In genomic region chr5:77650686-77651085, GRCh38 we compare ENCODE assay signal across 38 cellular contexts. TPM values are rescaled to one million over a fixed set of nuclear protein-coding genes. Genes with fewer than 3 reads are reported as not detected.
DNase-seq lines count a peak whose midpoint lies in the region; ATAC-seq and TF ChIP-seq lines count a peak whose summit lies in the region.
"Had no signal": no experiment of that assay in that cellular context is flagged by ENCODE, and none has a peak within 500 bp of the region (broad histone marks: within the 10 kb centered on the region; RNA-seq: fewer than 3 reads in every experiment).

No MANE protein-coding gene starts in this region.

- H2BK15ac ChIP-seq in neuronal stem cell (ENCODE audit: low read length) (no peak overlapping the region), mesenchymal stem cell (ENCODE audit: low read depth, poor library complexity, severe bottlenecking) (no peak overlapping the region)

- no peak overlapping the region for H2AFZ ChIP-seq in neuronal stem cell (ENCODE audit: low read length)
- no peak overlapping the region for H2AFZ ChIP-seq in mesenchymal stem cell (ENCODE audit: low read depth, low read length)
- H2AFZ ChIP-seq in smooth muscle cell (ENCODE audit: low read depth): no peak overlapping the region

- H3K9me3 Mint-ChIP-seq in stimulated activated memory B cell treated with anti-CD40 and anti-IgM and Interleukin-4, amounts not matched to agents 10 μg/mL and 1 μg/mL and 100 μg/mL, for 72 hours: no peaks in the 10 kb centered on the region
- H3K9me3 Mint-ChIP-seq: CD4-positive, alpha-beta T cell; CD8-positive, alpha-beta memory T cell; CD8-positive, alpha-beta T cell had no signal

- H3K27me3 ChIP-seq in esophagus muscularis mucosa: peaks cover 0 to 39% (median 6%) of the 10 kb centered on the region in 4 donors
- H3K27me3 ChIP-seq in neuronal stem cell (ENCODE audit: control insufficient read depth in 3 of 3, insufficient read depth in 3 of 3, low read depth in 1 of 3, low read length in 3 of 3): peaks cover 2 to 88% (median 8%) of the 10 kb centered on the region in 3 experiments
- H3K27me3 ChIP-seq in mesenchymal stem cell (ENCODE audit: control insufficient read depth in 1 of 2, insufficient read depth in 1 of 2, low read length in 2 of 2): peaks cover 85% of the 10 kb centered on the region in 2 experiments
- H3K27me3 ChIP-seq in smooth muscle cell (ENCODE audit: low read depth): peaks cover 93% of the 10 kb centered on the region

- H4K8ac ChIP-seq in neuronal stem cell (ENCODE audit: low read depth, low read length) (no peak overlapping the region), mesenchymal stem cell (ENCODE audit: low read length) (no peak overlapping the region)

- H3K23ac ChIP-seq in neuronal stem cell (ENCODE audit: low read depth, low read length, poor library complexity) (peak overlapping the region; percentile 22), mesenchymal stem cell (ENCODE audit: low read length in 2 of 2) (no peak overlapping the region)

- H2AK5ac ChIP-seq in neuronal stem cell (ENCODE audit: low read depth, low read length) (no peak overlapping the region), mesenchymal stem cell (ENCODE audit: low read length, severe bottlenecking) (no peak overlapping the region)

- H4K20me1 ChIP-seq in smooth muscle cell (ENCODE audit: low read depth): no peaks in the 10 kb centered on the region

- no peak for TF ChIP-seq CTCF in esophagus muscularis mucosa (IDR thresholded peaks at IDR 0.05)
- TF ChIP-seq CTCF in smooth muscle cell (IDR thresholded peaks at IDR 0.05; ENCODE audit: borderline replicate concordance, insufficient read depth, poor library complexity, severe bottlenecking): no peak

- H3K79me2 ChIP-seq in smooth muscle cell (ENCODE audit: low read depth): no peaks in the 10 kb centered on the region

- no peak for TF ChIP-seq POLR2A in esophagus muscularis mucosa (IDR thresholded peaks at IDR 0.05; ENCODE audit: low read depth)

- H3K79me1 ChIP-seq in neuronal stem cell (ENCODE audit: low read depth, low read length) (no peaks in the 10 kb centered on the region), mesenchymal stem cell (replicated peaks; ENCODE audit: low read length, poor library complexity, severe bottlenecking) (no peaks in the 10 kb centered on the region)

- no peak overlapping the region for H3K4me2 ChIP-seq in neuronal stem cell (ENCODE audit: insufficient read depth, low read length, poor library complexity, severe bottlenecking)
- no peak overlapping the region for H3K4me2 ChIP-seq in mesenchymal stem cell (ENCODE audit: low read length, poor library complexity, severe bottlenecking)
- H3K4me2 ChIP-seq in smooth muscle cell: no peak overlapping the region
- H3K4me2 ChIP-seq: A549; BLaER1; BLaER1 treated with 17β-estradiol and CSF1 and Interleukin-3, amounts not matched to agents 10 nM and 100 nM had no signal

- no peak overlapping the region for H3K4ac ChIP-seq in neuronal stem cell (ENCODE audit: low read length)
- H3K4ac ChIP-seq in mesenchymal stem cell (ENCODE audit: low read depth in 1 of 2, low read length in 2 of 2): no peak overlapping the region

- intact Hi-C loops in esophagus muscularis mucosa (cut with DNase I): loop anchor here (5.0 kb wide), 1 partner anchor 192 kb away; no protein-coding TSS in a partner anchor

- H3K9ac ChIP-seq in neuronal stem cell (ENCODE audit: low read depth, low read length, poor library complexity) (no peak overlapping the region), mesenchymal stem cell (ENCODE audit: low read length) (no peak overlapping the region), smooth muscle cell (ENCODE audit: low read depth) (no peak overlapping the region)
- H3K9ac ChIP-seq: BLaER1; BLaER1 treated with 17β-estradiol and CSF1 and Interleukin-3, amounts not matched to agents 10 nM and 100 nM had no signal

- H3K36me3 ChIP-seq in esophagus muscularis mucosa (no peaks in the 10 kb centered on the region), neuronal stem cell (replicated peaks in 1 of 2; ENCODE audit: control insufficient read depth in 2 of 2, insufficient read depth in 2 of 2, low read length in 2 of 2) (no peaks in the 10 kb centered on the region), mesenchymal stem cell (ENCODE audit: control insufficient read depth in 1 of 2, insufficient read depth in 2 of 2, low read depth in 1 of 2, low read length in 2 of 2) (no peaks in the 10 kb centered on the region), smooth muscle cell (ENCODE audit: low read depth) (no peaks in the 10 kb centered on the region)
- H3K36me3 ChIP-seq: BE2C; BLaER1; BLaER1 treated with 17β-estradiol and CSF1 and Interleukin-3, amounts not matched to agents 10 nM and 100 nM had no signal

- H3K36me3 Mint-ChIP-seq in stimulated activated memory B cell treated with anti-CD40 and anti-IgM and Interleukin-4, amounts not matched to agents 10 μg/mL and 1 μg/mL and 100 μg/mL, for 72 hours: no peaks in the 10 kb centered on the region
- H3K36me3 Mint-ChIP-seq: CD14-positive monocyte; CD4-positive, alpha-beta memory T cell; CD4-positive, CD25-positive, alpha-beta regulatory T cell; CD8-positive, alpha-beta memory T cell; CD8-positive, alpha-beta T cell had no signal

- WGBS in esophagus muscularis mucosa: 29% methylated on average over 1 of the region's 1 CpG
- no CpG with 5 or more reads among the region's 1 CpG for WGBS in neuronal stem cell (ENCODE audit: extremely low coverage in 2 of 2, insufficient read length in 2 of 2, insufficient replicate concordance in 1 of 2), 2 donors
- WGBS in mesenchymal stem cell: 13% methylated on average over 1 of the region's 1 CpG
- WGBS in smooth muscle cell (ENCODE audit: low lambda C conversion rate): 35% methylated on average over 1 of the region's 1 CpG

- DNase-seq in esophagus muscularis mucosa (ENCODE audit: extremely low spot score) (peak; percentile 72), neuronal stem cell (ENCODE audit: low spot score) (no peak), mesenchymal stem cell (no peak), smooth muscle cell (lab: John Stamatoyannopoulos, UW; ENCODE audit: unreplicated experiment) (no peak)
- DNase-seq: 8988T; ACHN; AML-193; BE2C; C1 segment of cervical spinal cord; Caco-2; Calu3; CD4-positive, alpha-beta memory T cell; CD4-positive, alpha-beta T cell; CD4-positive, CD25-positive, alpha-beta regulatory T cell; CD8-positive, alpha-beta memory T cell; CD8-positive, alpha-beta T cell; COR-L47; DMS 273 treated with DMSO at 0.1 percent for 48 hours; DMS153; DMS53; DMS79; DMS79 treated with DMSO at 0.1 percent for 48 hours; DND-41; EL had no signal

- no peak overlapping the region for H3K18ac ChIP-seq in neuronal stem cell (ENCODE audit: low read length)
- H3K18ac ChIP-seq in mesenchymal stem cell (ENCODE audit: low read depth in 1 of 2, low read length in 2 of 2): no peak overlapping the region

- no peak overlapping the region for H3K4me3 Mint-ChIP-seq in stimulated activated memory B cell treated with anti-CD40 and anti-IgM and Interleukin-4, amounts not matched to agents 10 μg/mL and 1 μg/mL and 100 μg/mL, for 72 hours
- H3K4me3 Mint-ChIP-seq: B cell; CD4-positive, alpha-beta memory T cell; CD4-positive, alpha-beta T cell; CD4-positive, CD25-positive, alpha-beta regulatory T cell; CD8-positive, alpha-beta memory T cell; CD8-positive, alpha-beta T cell had no signal

- no peak overlapping the region for H3K27ac Mint-ChIP-seq in stimulated activated memory B cell treated with anti-CD40 and anti-IgM and Interleukin-4, amounts not matched to agents 10 μg/mL and 1 μg/mL and 100 μg/mL, for 72 hours
- H3K27ac Mint-ChIP-seq: B cell; CD14-positive monocyte; CD4-positive, alpha-beta memory T cell; CD4-positive, alpha-beta T cell; CD4-positive, CD25-positive, alpha-beta regulatory T cell; CD8-positive, alpha-beta memory T cell; CD8-positive, alpha-beta T cell had no signal

- no peak overlapping the region for H2BK5ac ChIP-seq in neuronal stem cell (ENCODE audit: low read length)
- H2BK5ac ChIP-seq in mesenchymal stem cell (ENCODE audit: low read depth, low read length, poor library complexity, severe bottlenecking): no peak overlapping the region

- H4K91ac ChIP-seq in neuronal stem cell (ENCODE audit: low read depth, low read length, poor library complexity) (no peak overlapping the region), mesenchymal stem cell (ENCODE audit: low read length) (no peak overlapping the region)

- H2BK12ac ChIP-seq in neuronal stem cell (ENCODE audit: low read length) (no peak overlapping the region), mesenchymal stem cell (ENCODE audit: low read length in 2 of 2) (no peak overlapping the region)

- ATAC-seq in stimulated activated memory B cell treated with anti-CD40 and anti-IgM and Interleukin-4, amounts not matched to agents 10 μg/mL and 1 μg/mL and 100 μg/mL, for 72 hours: peak; percentile 31
- ATAC-seq in HG02571 (IDR thresholded peaks at IDR 0.05; ENCODE audit: unreplicated experiment): no peak
- ATAC-seq: A549; CD8-positive, alpha-beta T cell had no signal

- H3K9me3 ChIP-seq in esophagus muscularis mucosa: no peaks in the 10 kb centered on the region
- H3K9me3 ChIP-seq in neuronal stem cell (replicated peaks in 1 of 2; ENCODE audit: control insufficient read depth in 2 of 2, insufficient read depth in 1 of 2, low read depth in 1 of 2, low read length in 2 of 2): peaks cover 0 to 1% of the 10 kb centered on the region in 2 donors
- H3K9me3 ChIP-seq in mesenchymal stem cell (ENCODE audit: control insufficient read depth, low read length): peaks cover 3% of the 10 kb centered on the region
- no peaks in the 10 kb centered on the region for H3K9me3 ChIP-seq in smooth muscle cell (replicated peaks; ENCODE audit: low read depth)
- H3K9me3 ChIP-seq: A549, BE2C, BLaER1, Caco-2 had no signal

- H3K4me1 Mint-ChIP-seq in stimulated activated memory B cell treated with anti-CD40 and anti-IgM and Interleukin-4, amounts not matched to agents 10 μg/mL and 1 μg/mL and 100 μg/mL, for 72 hours: no peaks in the 10 kb centered on the region
- H3K4me1 Mint-ChIP-seq: CD4-positive, CD25-positive, alpha-beta regulatory T cell had no signal

- H2BK120ac ChIP-seq in neuronal stem cell (ENCODE audit: low read depth, low read length) (no peak overlapping the region), mesenchymal stem cell (ENCODE audit: low read depth, low read length) (no peak overlapping the region)

- H3F3A ChIP-seq in smooth muscle cell (ENCODE audit: low read depth): no peaks in the 10 kb centered on the region

- H3K14ac ChIP-seq in neuronal stem cell (ENCODE audit: low read length) (no peak overlapping the region), mesenchymal stem cell (ENCODE audit: low read length in 2 of 2) (no peak overlapping the region)

- H3K27me3 Mint-ChIP-seq in stimulated activated memory B cell treated with anti-CD40 and anti-IgM and Interleukin-4, amounts not matched to agents 10 μg/mL and 1 μg/mL and 100 μg/mL, for 72 hours: peaks cover 25% of the 10 kb centered on the region

- TF ChIP-seq EP300 in esophagus muscularis mucosa (IDR thresholded peaks at IDR 0.05): no peak

- no peak overlapping the region for H3K4me3 ChIP-seq in esophagus muscularis mucosa
- no peak overlapping the region for H3K4me3 ChIP-seq in neuronal stem cell (ENCODE audit: low read length in 2 of 2)
- no peak overlapping the region for H3K4me3 ChIP-seq in mesenchymal stem cell (ENCODE audit: insufficient read depth in 1 of 2, low read depth in 1 of 2, low read length in 2 of 2)
- no peak overlapping the region for H3K4me3 ChIP-seq in smooth muscle cell
- H3K4me3 ChIP-seq: A549; BLaER1; BLaER1 treated with 17β-estradiol and CSF1 and Interleukin-3, amounts not matched to agents 10 nM and 100 nM had no signal

- no peak overlapping the region for H3K27ac ChIP-seq in esophagus muscularis mucosa (replicated peaks in 1 of 4)
- H3K27ac ChIP-seq in neuronal stem cell (replicated peaks; ENCODE audit: low read length): no peak overlapping the region
- no peak overlapping the region for H3K27ac ChIP-seq in mesenchymal stem cell (ENCODE audit: low read length, poor library complexity, severe bottlenecking)
- no peak overlapping the region for H3K27ac ChIP-seq in smooth muscle cell (ENCODE audit: low read depth)
- H3K27ac ChIP-seq: 22Rv1; A549; BLaER1; BLaER1 treated with 17β-estradiol and CSF1 and Interleukin-3, amounts not matched to agents 10 nM and 100 nM; C4-2B had no signal

- H3K4me1 ChIP-seq in esophagus muscularis mucosa (peaks cover 2% of the 10 kb centered on the region in 4 donors), neuronal stem cell (ENCODE audit: control insufficient read depth in 2 of 2, insufficient read depth in 1 of 2, low read depth in 1 of 2, low read length in 2 of 2) (no peaks in the 10 kb centered on the region), mesenchymal stem cell (ENCODE audit: control insufficient read depth, insufficient read depth, low read depth, low read length) (peaks cover under 1% of the 10 kb centered on the region), smooth muscle cell (ENCODE audit: low read depth) (no peaks in the 10 kb centered on the region)
- H3K4me1 ChIP-seq: A549; BE2C; BLaER1; BLaER1 treated with 17β-estradiol and CSF1 and Interleukin-3, amounts not matched to agents 10 nM and 100 nM; Caco-2 had no signal

RNA-seq across cellular contexts. Expression of gene OTP, which starts 12.2 kb away (rescaled TPM):
- total RNA-seq in esophagus muscularis mucosa (not detected), smooth muscle cell (not detected in 2 replicates)
- 0.13 TPM for polyA plus RNA-seq in neuronal stem cell (2013, experiment 1 of 2)
- polyA plus RNA-seq in neuronal stem cell (2013, experiment 2 of 2): 0.10 TPM
- polyA plus RNA-seq in mesenchymal stem cell (2013, experiment 1 of 2): not detected
- not detected for polyA plus RNA-seq in mesenchymal stem cell (2013, experiment 2 of 2)
- polyA plus RNA-seq in smooth muscle cell: not detected in 2 replicates
- total RNA-seq: A172; A673; B cell; CD4-positive, alpha-beta memory T cell; CD4-positive, alpha-beta T cell; CD4-positive, CD25-positive, alpha-beta regulatory T cell; CD8-positive, alpha-beta memory T cell; CD8-positive, alpha-beta T cell; Daoy had no signal
- polyA plus RNA-seq: AG04450; BJ; CD14-positive monocyte; CD4-positive, alpha-beta memory T cell; CD4-positive, CD25-positive, alpha-beta regulatory T cell; CD8-positive, alpha-beta memory T cell had no signal
